8 cellular contexts compared by ENCODE assay signal in genomic region chr1:156740307-156740678, GRCh38. TPM values are rescaled to one million over a fixed set of nuclear protein-coding genes. Genes with fewer than 3 reads are reported as not detected.
A peak's percentile ranks its signal among the peaks of the same experiment; 100 is the strongest.
DNase-seq lines count a peak whose midpoint lies in the region; ATAC-seq and TF ChIP-seq lines count a peak whose summit lies in the region.

No MANE protein-coding gene starts in this region.

- peak overlapping the region; percentile 94 for H3K4me3 Mint-ChIP-seq in neural progenitor cell

- H3K79me2 ChIP-seq in neural progenitor cell (ENCODE audit: low read depth) = peaks cover 34% of the 10 kb centered on the region

- TF ChIP-seq CTCF in GM12864 (IDR thresholded peaks at IDR 0.05; ENCODE audit: low read depth, low read length, missing control alignments) = no peak
- no peak for TF ChIP-seq CTCF in NB4 (IDR thresholded peaks at IDR 0.05; ENCODE audit: low read depth, low read length)
- TF ChIP-seq CTCF in neural progenitor cell (IDR thresholded peaks at IDR 0.05) = no peak

- peaks cover 26% of the 10 kb centered on the region for H3K4me1 Mint-ChIP-seq in neural progenitor cell

- H3K4me3 ChIP-seq in GM12864 (ENCODE audit: low read depth, low read length) = peak overlapping the region; percentile 88
- H3K4me3 ChIP-seq in NB4 (ENCODE audit: low read depth, low read length) = peak overlapping the region; percentile 76
- H3K4me3 ChIP-seq in duodenal mucosa (ENCODE audit: low read depth in 1 of 2, low read length in 2 of 2) = peak overlapping the region; percentile 96 to 97
- peak overlapping the region; percentile 64 for H3K4me3 ChIP-seq in neural progenitor cell

- H3K27ac ChIP-seq in duodenal mucosa (ENCODE audit: low read depth, low read length) (peak overlapping the region; percentile 28), neural progenitor cell (no peak overlapping the region)

- ATAC-seq in GM21717 (IDR thresholded peaks at IDR 0.05; ENCODE audit: unreplicated experiment) = no peak
- ATAC-seq in GM19324 (IDR thresholded peaks at IDR 0.05; ENCODE audit: low FRiP score, unreplicated experiment) = no peak

- peak overlapping the region; percentile 86 for H3K4me2 ChIP-seq in neural progenitor cell

- H3K27me3 Mint-ChIP-seq in neural progenitor cell (ENCODE audit: insufficient read depth, low read depth) = no peaks in the 10 kb centered on the region

- DNase-seq in GM12864 (ENCODE audit: low read depth) (no peak), NB4 (ENCODE audit: low read depth) (no peak), neural progenitor cell (ENCODE audit: low spot score) (no peak), NCI-H345 (lab: John Stamatoyannopoulos, UW) (no peak)
- DNase-seq in activated CD4-positive, alpha-beta T cell treated with anti-CD3 and anti-CD28 coated beads for 1 hour = no peak

- H3K9me3 ChIP-seq in duodenal mucosa (ENCODE audit: control insufficient read depth in 1 of 2, low read length in 2 of 2) (no peaks in the 10 kb centered on the region), neural progenitor cell (ENCODE audit: low read depth) (no peaks in the 10 kb centered on the region)

- H3K36me3 Mint-ChIP-seq in neural progenitor cell = peaks cover 17% of the 10 kb centered on the region

- H3F3A ChIP-seq in neural progenitor cell (ENCODE audit: low read depth) = peaks cover 45% of the 10 kb centered on the region

- peak overlapping the region; percentile 76 for H3K27ac Mint-ChIP-seq in neural progenitor cell

- H3K4me1 ChIP-seq in duodenal mucosa (ENCODE audit: control insufficient read depth in 1 of 2, insufficient read depth in 2 of 2, low read length in 2 of 2) = peaks cover 14 to 21% of the 10 kb centered on the region in 2 donors
- H3K4me1 ChIP-seq in neural progenitor cell = peaks cover 10% of the 10 kb centered on the region

- no peaks in the 10 kb centered on the region for H3K9me3 Mint-ChIP-seq in neural progenitor cell

- TF ChIP-seq POLR2A in NB4 (IDR thresholded peaks at IDR 0.05; ENCODE audit: extremely low read depth, insufficient read length) = no peak

- H3K27me3 ChIP-seq in duodenal mucosa (ENCODE audit: control insufficient read depth in 1 of 2, insufficient read depth in 2 of 2, low read length in 2 of 2) (no peaks in the 10 kb centered on the region), neural progenitor cell (no peaks in the 10 kb centered on the region)

- H3K9ac ChIP-seq in duodenal mucosa (ENCODE audit: low read depth in 1 of 2, low read length in 2 of 2) = peak overlapping the region; percentile 71 to 91
- H3K9ac ChIP-seq in neural progenitor cell = peak overlapping the region; percentile 62

- H2AFZ ChIP-seq in neural progenitor cell (replicated peaks) = peak overlapping the region; percentile 47

- H3K36me3 ChIP-seq in duodenal mucosa (ENCODE audit: control insufficient read depth in 1 of 2, insufficient read depth in 2 of 2, low read length in 2 of 2) = peaks cover 28 to 52% of the 10 kb centered on the region in 2 donors
- no peaks in the 10 kb centered on the region for H3K36me3 ChIP-seq in neural progenitor cell

- H4K20me1 ChIP-seq in neural progenitor cell (ENCODE audit: low read depth) = peaks cover 4% of the 10 kb centered on the region

RNA-seq across cellular contexts. Expression of gene MRPL24, which starts 0.6 kb away (rescaled TPM):
- total RNA-seq in neural progenitor cell (ENCODE audit: low replicate concordance) = 21.4 and 24.7 TPM in 2 replicates

RNA-seq across cellular contexts. Expression of gene HDGF, which starts 11.2 kb away (rescaled TPM):
- 246 and 366 TPM in 2 replicates for total RNA-seq in neural progenitor cell (ENCODE audit: low replicate concordance)

RNA-seq across cellular contexts. Expression of gene ISG20L2, which starts 11.7 kb away (rescaled TPM):
- 17.4 and 23.7 TPM in 2 replicates for total RNA-seq in neural progenitor cell (ENCODE audit: low replicate concordance)

RNA-seq across cellular contexts. Expression of gene METTL25B, which starts 12.0 kb away (rescaled TPM):
- 21.4 and 26.5 TPM in 2 replicates for total RNA-seq in neural progenitor cell (ENCODE audit: low replicate concordance)

RNA-seq across cellular contexts. Expression of gene PRCC, which starts 27.0 kb away (rescaled TPM):
- total RNA-seq in neural progenitor cell (ENCODE audit: low replicate concordance) = 30.1 and 43.1 TPM in 2 replicates
